ENCODE assay signal across 1 cellular context in the genomic region with DNA sequence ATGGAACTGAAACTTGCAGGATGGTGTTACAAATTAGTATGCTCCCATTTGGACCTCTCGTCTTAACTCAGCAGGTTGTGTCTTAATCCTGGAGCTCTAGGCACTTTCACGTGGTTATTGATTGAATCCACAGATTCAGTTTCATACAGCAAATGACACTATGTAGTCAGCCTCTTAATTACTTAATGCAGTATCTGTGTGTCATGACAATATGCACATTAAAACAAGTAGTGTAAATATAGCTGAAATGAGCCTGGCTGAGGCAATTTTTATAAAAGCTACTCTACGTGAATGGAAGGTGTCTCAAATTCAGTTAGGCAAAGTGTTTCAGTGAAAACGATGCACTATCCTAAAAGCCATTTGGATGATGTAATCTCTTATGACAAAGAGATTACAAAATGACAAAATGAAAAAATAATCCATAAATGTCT.
TF ChIP-seq lines count a peak whose summit lies in the region.

No MANE protein-coding gene starts in this region.

TF ChIP-seq in A549, 52 proteins besides CTCF, POLR2A, EP300 and RAD21 (continued from another document):
- TF ChIP-seq, protein P1, sequence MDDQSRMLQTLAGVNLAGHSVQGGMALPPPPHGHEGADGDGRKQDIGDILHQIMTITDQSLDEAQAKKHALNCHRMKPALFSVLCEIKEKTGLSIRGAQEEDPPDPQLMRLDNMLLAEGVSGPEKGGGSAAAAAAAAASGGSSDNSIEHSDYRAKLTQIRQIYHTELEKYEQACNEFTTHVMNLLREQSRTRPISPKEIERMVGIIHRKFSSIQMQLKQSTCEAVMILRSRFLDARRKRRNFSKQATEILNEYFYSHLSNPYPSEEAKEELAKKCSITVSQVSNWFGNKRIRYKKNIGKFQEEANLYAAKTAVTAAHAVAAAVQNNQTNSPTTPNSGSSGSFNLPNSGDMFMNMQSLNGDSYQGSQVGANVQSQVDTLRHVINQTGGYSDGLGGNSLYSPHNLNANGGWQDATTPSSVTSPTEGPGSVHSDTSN (IDR thresholded peaks at IDR 0.05), result no peak
- TF ChIP-seq HOXB13 (CRISPR knock-in tag; IDR thresholded peaks at IDR 0.05; ENCODE audit: low read depth) (no peak), CBX2 (IDR thresholded peaks at IDR 0.05; ENCODE audit: borderline replicate concordance, low read depth) (no peak), MAZ (IDR thresholded peaks at IDR 0.05; ENCODE audit: borderline replicate concordance, low read depth, low read length) (no peak), ZSCAN20 (CRISPR knock-in tag; IDR thresholded peaks at IDR 0.05) (no peak), POLR2AphosphoS2 (conservative IDR thresholded peaks at IDR 0.05; ENCODE audit: low read length) (no peak)
